In the genomic region with DNA sequence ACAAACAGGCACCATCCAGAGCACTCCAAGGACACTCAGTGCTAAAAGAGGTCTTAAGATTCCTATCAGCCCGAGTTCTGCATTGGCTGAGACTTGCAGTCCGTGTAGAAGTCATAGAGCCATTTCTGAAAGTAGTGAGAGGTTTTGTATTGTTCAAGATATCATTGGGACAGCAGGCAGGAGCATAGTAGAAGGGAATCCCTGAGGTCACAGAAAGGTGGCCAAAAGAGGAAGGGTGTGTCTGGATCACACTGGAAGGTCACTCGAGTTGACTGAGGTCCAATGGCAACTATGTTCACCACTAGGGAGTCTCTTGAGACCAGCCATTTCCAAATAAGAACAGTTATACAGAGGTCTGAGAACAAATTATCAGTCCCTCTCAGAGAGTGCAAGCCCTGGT, we compare ENCODE assay signal across 9 cellular contexts.
"Had no signal": no experiment of that assay in that cellular context is flagged by ENCODE, and none has a peak within 500 bp of the region (broad histone marks: within the 10 kb centered on the region; RNA-seq: fewer than 3 reads in every experiment).

No MANE protein-coding gene starts in this region.

- H3K4me1 ChIP-seq: HAP-1 had no signal

- H3K9me3 Mint-ChIP-seq: GM23338, H9 had no signal

- H3K27ac ChIP-seq: GM23248 had no signal

- H3K36me3 ChIP-seq: HAP-1 had no signal

- ATAC-seq: GM23338, HCT116 had no signal

- H3K4me3 ChIP-seq: GM23248, GM23338, HAP-1 had no signal

- H3K4me3 Mint-ChIP-seq: GM23338, H9, HFFc6 had no signal

- H3K9me3 ChIP-seq: HAP-1 had no signal

- DNase-seq: GM23248, GOT3, H7, H9, HCEC 1CT, HFFc6 had no signal

- H3K27ac Mint-ChIP-seq: GM23338, H9, HFFc6 had no signal
